1 cellular context compared by ENCODE assay signal in genomic region chr15:58749532-58750337, GRCh38.
A peak's percentile ranks its signal among the peaks of the same experiment; 100 is the strongest.
TF ChIP-seq lines count a peak whose summit lies in the region.

TSS of gene ADAM10 (minus strand) at chr15:58749707. CDS start at chr15:58749534, 173 bp downstream.

TF ChIP-seq in HCT116, 20 proteins besides CTCF, POLR2A, EP300 and RAD21 (continued from another document):
- TF ChIP-seq YY1 (IDR thresholded peaks at IDR 0.05; ENCODE audit: extremely low read depth, insufficient replicate concordance, low read depth, low read length) (no peak), FOSL1 (IDR thresholded peaks at IDR 0.05; ENCODE audit: low read depth) (no peak), ZBTB33 (IDR thresholded peaks at IDR 0.05; ENCODE audit: extremely low read depth, insufficient replicate concordance, low read length) (no peak), SIN3A (IDR thresholded peaks at IDR 0.05; ENCODE audit: low read depth) (peak; percentile 83; the same call in 1 of the 2 replicates), SP1 (IDR thresholded peaks at IDR 0.05; ENCODE audit: low read depth) (peak; percentile 75), SRF (IDR thresholded peaks at IDR 0.05; ENCODE audit: low read depth) (no peak)
